In the genomic region with DNA sequence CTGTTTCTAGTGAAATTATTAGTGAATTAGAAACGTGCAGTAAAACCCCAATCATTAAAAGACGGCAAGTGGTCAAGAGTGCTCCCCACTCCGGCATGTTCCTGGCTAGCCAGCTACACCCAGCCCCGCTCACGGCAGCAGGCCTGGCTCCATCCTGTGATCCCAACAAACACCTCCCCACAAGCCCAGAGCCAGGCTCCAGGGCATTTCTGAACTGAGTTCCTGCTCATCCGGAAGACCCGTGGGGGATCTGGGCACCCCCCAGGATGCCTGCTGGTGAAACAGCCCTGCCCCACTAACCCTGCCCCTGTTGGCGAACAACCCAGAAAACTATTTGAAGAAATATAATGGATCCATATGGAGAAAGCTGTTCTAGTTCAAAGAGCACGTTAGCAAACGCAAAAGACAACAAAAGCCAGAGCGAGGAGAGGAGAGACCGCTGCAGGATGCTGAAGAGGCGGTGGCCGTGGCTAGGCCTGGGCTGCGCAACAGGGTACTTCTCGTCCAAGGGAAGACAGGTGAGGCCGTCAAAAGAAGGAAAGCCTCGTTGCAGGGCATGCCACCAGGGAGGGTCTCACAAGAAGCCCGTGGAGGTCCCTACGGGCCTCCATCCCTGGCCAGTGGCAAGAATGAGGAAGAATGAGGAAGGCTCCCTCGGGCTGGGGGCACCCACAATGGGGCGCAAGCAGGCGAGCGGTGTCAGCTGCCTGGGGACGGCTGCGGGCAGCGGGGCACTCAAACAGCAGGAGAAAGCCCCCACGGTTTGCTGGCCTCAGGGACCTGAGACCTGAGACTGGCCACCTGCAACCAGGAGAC, we compare ENCODE assay signal across 1 cellular context.
TF ChIP-seq lines count a peak whose summit lies in the region.

No MANE protein-coding gene starts in this region.

TF ChIP-seq in IMR-90, 13 proteins besides CTCF, POLR2A, EP300 and RAD21:
- no peak for TF ChIP-seq FOS (IDR thresholded peaks at IDR 0.05; ENCODE audit: low read depth, low read length)
- TF ChIP-seq CEBPB (IDR thresholded peaks at IDR 0.05; ENCODE audit: low read depth, low read length), result no peak
- TF ChIP-seq BHLHE40 (IDR thresholded peaks at IDR 0.05; ENCODE audit: low read depth, low read length), result no peak
- TF ChIP-seq MXI1 (IDR thresholded peaks at IDR 0.05; ENCODE audit: borderline replicate concordance, low read depth, low read length), result no peak
- no peak for TF ChIP-seq NFE2L2 (IDR thresholded peaks at IDR 0.05; ENCODE audit: low read depth, low read length)
